In the genomic region with DNA sequence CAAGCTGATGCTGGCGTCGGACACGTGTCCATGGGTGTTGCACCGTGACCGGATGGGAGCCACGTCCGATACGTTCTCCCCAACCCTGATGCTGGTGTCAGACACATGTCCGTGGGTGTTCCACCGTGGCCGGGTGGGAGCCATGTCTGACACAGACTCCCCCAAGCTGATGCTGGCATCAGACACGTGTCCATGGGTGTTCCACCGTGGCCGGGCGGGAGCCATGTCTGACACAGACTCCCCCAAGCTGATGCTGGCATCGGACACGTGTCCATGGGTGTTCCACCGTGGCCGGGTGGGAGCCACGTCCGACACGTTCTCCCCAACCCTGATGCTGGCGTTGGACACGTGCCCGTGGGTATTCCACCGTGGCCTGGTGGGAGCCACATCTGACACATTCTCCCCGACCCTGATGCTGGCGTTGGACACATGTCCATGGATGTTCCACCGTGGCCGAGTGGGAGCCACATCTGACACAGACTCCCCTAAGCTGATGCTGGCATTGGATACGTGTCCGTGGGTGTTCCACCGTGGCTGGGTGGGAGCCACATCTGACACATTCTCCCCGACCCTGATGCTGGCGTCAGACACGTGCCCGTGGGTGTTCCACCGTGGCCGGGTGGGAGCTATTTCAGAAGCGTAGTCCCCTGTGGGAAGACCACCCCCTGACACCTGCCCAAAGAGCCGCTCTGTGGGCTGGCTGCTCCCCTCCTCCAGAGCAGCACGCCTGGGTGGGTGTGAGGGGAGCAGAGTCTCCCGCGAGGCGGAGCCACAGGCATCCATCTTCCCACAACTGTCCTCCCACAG, we compare ENCODE assay signal across 19 cellular contexts.
"Had no signal": no experiment of that assay in that cellular context is flagged by ENCODE, and none has a peak within 500 bp of the region (broad histone marks: within the 10 kb centered on the region; RNA-seq: fewer than 3 reads in every experiment).

No MANE protein-coding gene starts in this region.

- DNase-seq: activated CD4-positive, CD25-positive, alpha-beta regulatory T cell treated with anti-CD3 and anti-CD28 coated beads, Interleukin-2, amount 50 U/mL, for 72 hours; activated naive CD8-positive, alpha-beta T cell treated with anti-CD3 and anti-CD28 coated beads, Interleukin-2, amount 10 ng/mL, durations not matched to agents 7 days and 5 days; anterior cingulate cortex; cerebellar nuclear complex; dermis blood vessel endothelial cell; effector memory CD8-positive, alpha-beta T cell; foreskin melanocyte; head of caudate nucleus; left colon; nucleus accumbens; spleen; stomach; T-helper 9 cell had no signal

- H3K4me3 ChIP-seq: psoas muscle, spleen, stomach, thoracic aorta had no signal

- H3K27ac ChIP-seq: epithelial cell of prostate, psoas muscle, spleen, stomach, thoracic aorta had no signal

- H3K4me1 Mint-ChIP-seq: activated naive CD8-positive, alpha-beta T cell treated with anti-CD3 and anti-CD28 coated beads, Interleukin-2, amount 10 ng/mL, durations not matched to agents 7 days and 5 days; T-cell had no signal

- H3K9me3 Mint-ChIP-seq: activated naive CD8-positive, alpha-beta T cell treated with anti-CD3 and anti-CD28 coated beads, Interleukin-2, amount 10 ng/mL, durations not matched to agents 7 days and 5 days; activated T-helper 1 cell treated with anti-CD3 and anti-CD28 coated beads, Interleukin-12 subunit alpha, Interleukin-12 subunit beta, Interleukin-2, Interleukin-4 antibody, amounts not matched to agents 30 ng/mL and 10 ng/mL and 1 ng/mL, durations not matched to agents 14 hours and 24 hours and 36 hours; effector memory CD8-positive, alpha-beta T cell; natural killer cell treated with Interleukin-12 subunit alpha and Interleukin-12 subunit beta and Interleukin-15 and Interleukin-18, amount 100 ng/mL, for 72 hours; T-cell had no signal

- H3K9me3 ChIP-seq: psoas muscle, spleen, stomach, thoracic aorta had no signal

- H3K4me3 Mint-ChIP-seq: activated naive CD8-positive, alpha-beta T cell treated with anti-CD3 and anti-CD28 coated beads, Interleukin-2, amount 10 ng/mL, durations not matched to agents 7 days and 5 days; activated T-helper 1 cell treated with anti-CD3 and anti-CD28 coated beads, Interleukin-12 subunit alpha, Interleukin-12 subunit beta, Interleukin-2, Interleukin-4 antibody, amounts not matched to agents 30 ng/mL and 10 ng/mL and 1 ng/mL, durations not matched to agents 14 hours and 24 hours and 36 hours; effector memory CD8-positive, alpha-beta T cell; natural killer cell treated with Interleukin-12 subunit alpha and Interleukin-12 subunit beta and Interleukin-15 and Interleukin-18, amount 100 ng/mL, for 72 hours; T-cell had no signal

- H3K4me1 ChIP-seq: psoas muscle, spleen had no signal

- H3K27ac Mint-ChIP-seq: activated naive CD8-positive, alpha-beta T cell treated with anti-CD3 and anti-CD28 coated beads, Interleukin-2, amount 10 ng/mL, durations not matched to agents 7 days and 5 days; activated T-helper 1 cell treated with anti-CD3 and anti-CD28 coated beads, Interleukin-12 subunit alpha, Interleukin-12 subunit beta, Interleukin-2, Interleukin-4 antibody, amounts not matched to agents 30 ng/mL and 10 ng/mL and 1 ng/mL, durations not matched to agents 14 hours and 24 hours and 36 hours; natural killer cell treated with Interleukin-12 subunit alpha and Interleukin-12 subunit beta and Interleukin-15 and Interleukin-18, amount 100 ng/mL, for 72 hours; T-cell had no signal

- H3K27me3 ChIP-seq: spleen, stomach had no signal

- H3K27me3 Mint-ChIP-seq: activated naive CD8-positive, alpha-beta T cell treated with anti-CD3 and anti-CD28 coated beads, Interleukin-2, amount 10 ng/mL, durations not matched to agents 7 days and 5 days; effector memory CD8-positive, alpha-beta T cell; natural killer cell treated with Interleukin-12 subunit alpha and Interleukin-12 subunit beta and Interleukin-15 and Interleukin-18, amount 100 ng/mL, for 72 hours; T-cell had no signal

- H3K36me3 Mint-ChIP-seq: natural killer cell treated with Interleukin-12 subunit alpha and Interleukin-12 subunit beta and Interleukin-15 and Interleukin-18, amount 100 ng/mL, for 72 hours had no signal
